ENCODE assay signal across 19 cellular contexts in the genomic region with DNA sequence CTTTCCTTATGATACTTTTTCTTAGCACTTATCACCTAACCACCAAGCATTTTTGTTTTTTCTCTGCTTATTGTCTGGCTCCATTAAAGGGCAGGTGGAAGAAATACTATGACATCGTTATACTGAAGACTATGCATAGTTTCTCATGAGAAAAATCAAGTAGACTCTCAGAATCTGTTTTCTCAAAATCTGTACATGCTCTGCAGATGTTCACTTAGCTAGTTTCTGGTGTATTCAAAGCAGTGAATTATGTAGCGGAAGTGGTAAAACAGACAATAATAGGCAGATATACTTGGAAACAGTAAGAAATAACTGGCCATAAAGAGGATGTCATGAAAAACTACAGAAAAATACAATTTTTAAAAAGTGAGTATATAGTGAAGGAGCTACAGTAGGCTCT.
A peak's percentile ranks its signal among the peaks of the same experiment; 100 is the strongest.
DNase-seq lines count a peak whose midpoint lies in the region; ATAC-seq, FAIRE-seq and TF ChIP-seq lines count a peak whose summit lies in the region.
"Had no signal": no experiment of that assay in that cellular context is flagged by ENCODE, and none has a peak within 500 bp of the region (broad histone marks: within the 10 kb centered on the region; RNA-seq: fewer than 3 reads in every experiment).

No MANE protein-coding gene starts in this region.

- H3K4me3 ChIP-seq in LNCaP clone FGC (ENCODE audit: low read depth, low read length) (peak overlapping the region; percentile 3; the same call in 1 of the 2 replicates), left lung (no peak overlapping the region), HepG2 (replicated peaks in 1 of 3; ENCODE audit: insufficient read depth in 1 of 3, low read depth in 2 of 3, low read length in 3 of 3) (no peak overlapping the region), gastrocnemius medialis (no peak overlapping the region)
- H3K4me3 ChIP-seq: A549, mucosa of descending colon, SJSA1 had no signal

- TF ChIP-seq EP300 in HepG2 (IDR thresholded peaks at IDR 0.05; ENCODE audit: low read depth in 2 of 2, low read length in 2 of 2) (no peak), HepG2 (CRISPR knock-in tag; IDR thresholded peaks at IDR 0.05; ENCODE audit: borderline replicate concordance) (no peak)

- peaks cover 45% of the 10 kb centered on the region for H3K4me1 Mint-ChIP-seq in activated T-cell treated with anti-CD3 and anti-CD28 coated beads, Interleukin-2, amount 50 U/mL, for 72 hours (ENCODE audit: low read depth)
- H3K4me1 Mint-ChIP-seq in stimulated activated memory B cell treated with anti-CD40 and anti-IgM and Interleukin-4, amounts not matched to agents 10 μg/mL and 1 μg/mL and 100 μg/mL, for 72 hours, result peaks cover 22% of the 10 kb centered on the region

- no peak overlapping the region for H2AFZ ChIP-seq in HepG2 (ENCODE audit: low read length)

- H3K4me3 Mint-ChIP-seq in activated T-cell treated with anti-CD3 and anti-CD28 coated beads, Interleukin-2, amount 50 U/mL, for 72 hours, result no peak overlapping the region
- no peak overlapping the region for H3K4me3 Mint-ChIP-seq in stimulated activated memory B cell treated with anti-CD40 and anti-IgM and Interleukin-4, amounts not matched to agents 10 μg/mL and 1 μg/mL and 100 μg/mL, for 72 hours
- H3K4me3 Mint-ChIP-seq: stimulated activated naive B cell treated with anti-CD40 and anti-IgM and Interleukin-4, amounts not matched to agents 10 μg/mL and 1 μg/mL and 100 μg/mL, for 72 hours had no signal

- no peak overlapping the region for H3K4me2 ChIP-seq in HepG2 (ENCODE audit: low read depth, low read length)

- no peak for TF ChIP-seq POLR2A in HepG2 (IDR thresholded peaks at IDR 0.05; ENCODE audit: insufficient read depth in 1 of 2, low read depth in 2 of 2, low read length in 2 of 2)
- TF ChIP-seq POLR2A in gastrocnemius medialis (IDR thresholded peaks at IDR 0.05), result no peak

- H4K20me1 ChIP-seq in HepG2 (ENCODE audit: insufficient read depth, low read length), result no peaks in the 10 kb centered on the region

- intact Hi-C loops in left lung (cut with DNase I), result loop anchor here in 1 of 2 donors (10.0 kb wide), 1 partner anchor 142 kb away; a partner anchor contains a TSS
- intact Hi-C loops in HepG2 (cut with micrococcal nuclease; ENCODE audit: unreplicated experiment), result no loop called here
- intact Hi-C loops in gastrocnemius medialis (cut with DNase I; ENCODE audit: low total_unique reads), result loop anchor here (5.0 to 10.0 kb wide), 3 partner anchors 219 to 1019 kb away; a partner anchor contains a TSS

- no peak for TF ChIP-seq CTCF in LNCaP clone FGC (IDR thresholded peaks at IDR 0.05; ENCODE audit: control insufficient read depth, extremely low read depth, insufficient read depth)
- no peak for TF ChIP-seq CTCF in left lung (IDR thresholded peaks at IDR 0.05)
- TF ChIP-seq CTCF in HepG2 (CRISPR knock-in tag; IDR thresholded peaks at IDR 0.05), result no peak
- no peak for TF ChIP-seq CTCF in gastrocnemius medialis (IDR thresholded peaks at IDR 0.05 in 4 of 5, conservative IDR thresholded peaks at IDR 0.05 in 1 of 5)

- BruUV-seq in HepG2 (replicated peaks; lab: Mats Ljungman, UMichigan), result no TSS peak

- no peaks in the 10 kb centered on the region for H3K36me3 ChIP-seq in left lung
- peaks cover 0 to 3% of the 10 kb centered on the region in 2 experiments; a peak in 2 of 5 replicates for H3K36me3 ChIP-seq in HepG2 (replicated peaks in 1 of 2; ENCODE audit: control insufficient read depth in 1 of 2, insufficient read depth in 2 of 2, low read length in 2 of 2)
- H3K36me3 ChIP-seq in gastrocnemius medialis, result no peaks in the 10 kb centered on the region
- H3K36me3 ChIP-seq: SJSA1 had no signal

- no peaks in the 10 kb centered on the region for H3K27me3 Mint-ChIP-seq in activated T-cell treated with anti-CD3 and anti-CD28 coated beads, Interleukin-2, amount 50 U/mL, for 72 hours (ENCODE audit: low read depth)
- H3K27me3 Mint-ChIP-seq in stimulated activated memory B cell treated with anti-CD40 and anti-IgM and Interleukin-4, amounts not matched to agents 10 μg/mL and 1 μg/mL and 100 μg/mL, for 72 hours, result no peaks in the 10 kb centered on the region
- H3K27me3 Mint-ChIP-seq: stimulated activated naive B cell treated with anti-CD40 and anti-IgM and Interleukin-4, amounts not matched to agents 10 μg/mL and 1 μg/mL and 100 μg/mL, for 72 hours had no signal

- no peaks in the 10 kb centered on the region for H3K79me2 ChIP-seq in HepG2 (ENCODE audit: insufficient read depth, low read length)

- H3K9me3 ChIP-seq in left lung, result no peaks in the 10 kb centered on the region
- no peaks in the 10 kb centered on the region for H3K9me3 ChIP-seq in HepG2 (ENCODE audit: low read length)
- no peaks in the 10 kb centered on the region for H3K9me3 ChIP-seq in gastrocnemius medialis
- H3K9me3 ChIP-seq: A549, mucosa of descending colon, SJSA1 had no signal

- TF ChIP-seq RAD21 in HepG2 (CRISPR knock-in tag; IDR thresholded peaks at IDR 0.05), result no peak

- in situ Hi-C loops in HepG2 (cut with HindIII; ENCODE audit: extremely low pct_ligation_motif_present, low pct_unique_long_range_greater_than_20kb), result loop anchor here (25.0 kb wide), 1 partner anchor 219 kb away; no protein-coding TSS in a partner anchor
- in situ Hi-C loops in gastrocnemius medialis (cut with MboI; ENCODE audit: low sequenced_read_pairs in 4 of 4), result loop anchor here (5.0 to 25.0 kb wide), 6 partner anchors 219 to 1019 kb away; no protein-coding TSS in a partner anchor

- ATAC-seq in activated T-cell treated with anti-CD3 and anti-CD28 coated beads, Interleukin-2, amount 50 U/mL, for 72 hours (replicated peaks in 1 of 2), result no peak
- ATAC-seq in left lung (no peak), HepG2 (no peak), GM19452 (IDR thresholded peaks at IDR 0.05; ENCODE audit: unreplicated experiment) (no peak), gastrocnemius medialis (no peak)
- ATAC-seq in stimulated activated memory B cell treated with anti-CD40 and anti-IgM and Interleukin-4, amounts not matched to agents 10 μg/mL and 1 μg/mL and 100 μg/mL, for 72 hours, result no peak
- ATAC-seq: A549; stimulated activated naive B cell treated with anti-CD40 and anti-IgM and Interleukin-4, amounts not matched to agents 10 μg/mL and 1 μg/mL and 100 μg/mL, for 72 hours had no signal

- no peak overlapping the region for H3K9ac ChIP-seq in HepG2 (ENCODE audit: insufficient read depth, low read depth, low read length)

- peaks cover 7 to 25% of the 10 kb centered on the region in 2 donors for H3K4me1 ChIP-seq in left lung
- no peaks in the 10 kb centered on the region for H3K4me1 ChIP-seq in HepG2 (ENCODE audit: insufficient read depth, low read length)
- peaks cover 3 to 6% of the 10 kb centered on the region in 2 donors for H3K4me1 ChIP-seq in gastrocnemius medialis

- CTCF ChIA-PET in HepG2 (lab: Yijun Ruan, JAX; ENCODE audit: low intra/inter-chr PET ratio, low total read pairs), result no interaction called here

- H3K36me3 Mint-ChIP-seq in activated T-cell treated with anti-CD3 and anti-CD28 coated beads, Interleukin-2, amount 50 U/mL, for 72 hours (ENCODE audit: insufficient read depth in 2 of 2), result peaks cover 2% of the 10 kb centered on the region in 2 donors
- H3K36me3 Mint-ChIP-seq in stimulated activated memory B cell treated with anti-CD40 and anti-IgM and Interleukin-4, amounts not matched to agents 10 μg/mL and 1 μg/mL and 100 μg/mL, for 72 hours, result peaks cover 18% of the 10 kb centered on the region

- FAIRE-seq in HepG2 (lab: Jason Lieb, UNC), result no peak
- FAIRE-seq: A549, H54 had no signal

- WGBS in HepG2 (ENCODE audit: low lambda C conversion rate), result 48% methylated on average over 2 of the region's 2 CpGs

- no peak for DNase-seq in activated T-cell treated with anti-CD3 and anti-CD28 coated beads, Interleukin-2, amount 50 U/mL, for 72 hours
- DNase-seq in activated T-cell treated with anti-CD3 and anti-CD28 coated beads, Interleukin-2, amount 50 U/mL, for 48 hours, result no peak
- no peak for DNase-seq in LNCaP clone FGC (ENCODE audit: low read depth)
- DNase-seq in left lung, result no peak
- no peak for DNase-seq in HepG2 (ENCODE audit: low spot score)
- DNase-seq in gastrocnemius medialis, result no peak
- DNase-seq: activated CD4-positive, alpha-beta T cell treated with anti-CD3 and anti-CD28 coated beads for 48 hours; activated T-cell treated with anti-CD3 and anti-CD28 coated beads for 4 hours; anterior cingulate cortex; mucosa of descending colon; NCI-H1694; NCI-H446; posterior cingulate gyrus; stimulated activated naive B cell treated with anti-CD40 and anti-IgM and Interleukin-4, amounts not matched to agents 10 μg/mL and 1 μg/mL and 100 μg/mL, for 72 hours had no signal

- no peaks in the 10 kb centered on the region for H3K27me3 ChIP-seq in left lung
- no peaks in the 10 kb centered on the region for H3K27me3 ChIP-seq in HepG2 (ENCODE audit: control insufficient read depth in 1 of 2, insufficient read depth in 2 of 2, low read length in 2 of 2)
- no peaks in the 10 kb centered on the region for H3K27me3 ChIP-seq in gastrocnemius medialis
- H3K27me3 ChIP-seq: SJSA1 had no signal

- peak overlapping the region; percentile 73 for H3K27ac Mint-ChIP-seq in activated T-cell treated with anti-CD3 and anti-CD28 coated beads, Interleukin-2, amount 50 U/mL, for 72 hours
- H3K27ac Mint-ChIP-seq in stimulated activated memory B cell treated with anti-CD40 and anti-IgM and Interleukin-4, amounts not matched to agents 10 μg/mL and 1 μg/mL and 100 μg/mL, for 72 hours, result peak overlapping the region; percentile 57

- POLR2A ChIA-PET in HepG2 (lab: Yijun Ruan, JAX), result no interaction called here

- H3K27ac ChIP-seq in left lung (peak overlapping the region; percentile 2 to 53), HepG2 (ENCODE audit: extremely low read length, insufficient read depth, low read length) (no peak overlapping the region), gastrocnemius medialis (no peak overlapping the region)
- H3K27ac ChIP-seq: A549, SJSA1 had no signal

- H3K9me3 Mint-ChIP-seq in activated T-cell treated with anti-CD3 and anti-CD28 coated beads, Interleukin-2, amount 50 U/mL, for 72 hours, result no peaks in the 10 kb centered on the region
- no peaks in the 10 kb centered on the region for H3K9me3 Mint-ChIP-seq in stimulated activated memory B cell treated with anti-CD40 and anti-IgM and Interleukin-4, amounts not matched to agents 10 μg/mL and 1 μg/mL and 100 μg/mL, for 72 hours
- H3K9me3 Mint-ChIP-seq: stimulated activated naive B cell treated with anti-CD40 and anti-IgM and Interleukin-4, amounts not matched to agents 10 μg/mL and 1 μg/mL and 100 μg/mL, for 72 hours had no signal

TF ChIP-seq in HepG2, 621 proteins besides CTCF, POLR2A, EP300 and RAD21 (continues in another document):
- TF ChIP-seq, protein P1, sequence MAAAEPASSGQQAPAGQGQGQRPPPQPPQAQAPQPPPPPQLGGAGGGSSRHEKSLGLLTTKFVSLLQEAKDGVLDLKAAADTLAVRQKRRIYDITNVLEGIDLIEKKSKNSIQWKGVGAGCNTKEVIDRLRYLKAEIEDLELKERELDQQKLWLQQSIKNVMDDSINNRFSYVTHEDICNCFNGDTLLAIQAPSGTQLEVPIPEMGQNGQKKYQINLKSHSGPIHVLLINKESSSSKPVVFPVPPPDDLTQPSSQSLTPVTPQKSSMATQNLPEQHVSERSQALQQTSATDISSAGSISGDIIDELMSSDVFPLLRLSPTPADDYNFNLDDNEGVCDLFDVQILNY (CRISPR knock-in tag; conservative IDR thresholded peaks at IDR 0.05), result no peak
- TF ChIP-seq ZNF460 (CRISPR knock-in tag; IDR thresholded peaks at IDR 0.05; ENCODE audit: borderline replicate concordance) (no peak), ZBTB38 (CRISPR knock-in tag; IDR thresholded peaks at IDR 0.05) (no peak), ZNF720 (CRISPR knock-in tag; IDR thresholded peaks at IDR 0.05) (no peak)

Comparison
In these comparisons a context has a peak if more than half of its experiments do, and no peak if none do; other contexts are left out.
1. H3K27ac ChIP-seq: peak in left lung (2 of 2); none in HepG2 (single experiment) and gastrocnemius medialis (0 of 4).